9 cellular contexts compared by ENCODE assay signal in the genomic region with DNA sequence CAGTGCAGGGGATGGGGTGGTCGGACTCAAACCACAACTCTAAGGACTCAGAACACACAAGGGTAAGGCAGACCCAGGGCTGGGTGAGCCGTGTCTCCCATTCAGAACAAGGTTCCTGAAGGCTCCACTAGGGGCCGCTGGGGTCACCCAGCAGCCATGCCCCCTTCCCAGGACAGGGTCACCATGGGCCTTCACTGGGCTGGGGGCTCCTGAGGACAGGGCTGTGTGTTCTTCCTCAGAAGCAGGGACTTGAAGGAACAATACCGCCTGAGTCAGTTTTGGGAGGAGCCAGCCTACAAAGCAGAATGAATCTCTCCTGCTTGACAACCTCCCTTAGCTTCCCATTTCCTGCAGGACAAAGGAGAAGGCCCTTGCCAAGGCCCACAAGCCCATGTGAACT. TPM values are rescaled to one million over a fixed set of nuclear protein-coding genes. Genes with fewer than 3 reads are reported as not detected.
DNase-seq lines count a peak whose midpoint lies in the region; ATAC-seq and TF ChIP-seq lines count a peak whose summit lies in the region.
"Had no signal": no experiment of that assay in that cellular context is flagged by ENCODE, and none has a peak within 500 bp of the region (broad histone marks: within the 10 kb centered on the region; RNA-seq: fewer than 3 reads in every experiment).

No MANE protein-coding gene starts in this region.

- 33 to 42% methylated on average over 3 to 4 of the region's 4 CpGs for WGBS in endodermal cell (ENCODE audit: insufficient coverage in 1 of 2, insufficient read length in 1 of 2), 2 experiments
- 47 to 49% (median 49%) methylated on average over 4 of the region's 4 CpGs for WGBS in psoas muscle, 3 donors

- no peaks in the 10 kb centered on the region for H3K36me3 ChIP-seq in endodermal cell (ENCODE audit: control insufficient read depth, insufficient read depth, low read length)
- H3K36me3 ChIP-seq in psoas muscle (ENCODE audit: insufficient read depth in 1 of 2, low read depth in 1 of 2), result no peaks in the 10 kb centered on the region
- H3K36me3 ChIP-seq in naive thymus-derived CD4-positive, alpha-beta T cell (ENCODE audit: control insufficient read depth in 2 of 3, insufficient read depth in 3 of 3, low read length in 3 of 3), result no peaks in the 10 kb centered on the region

- TF ChIP-seq CTCF in NB4 (IDR thresholded peaks at IDR 0.05; ENCODE audit: low read depth, low read length), result peak; percentile 46
- peak; percentile 82 for TF ChIP-seq CTCF in endodermal cell (conservative IDR thresholded peaks at IDR 0.05)
- peak; percentile 11 for TF ChIP-seq CTCF in psoas muscle (IDR thresholded peaks at IDR 0.05)

- POLR2A ChIA-PET in naive thymus-derived CD4-positive, alpha-beta T cell (lab: Charles Lee), result interaction anchor here (0.6 kb wide), 1 partner anchor 42 kb away, joined by 3 read pairs; no protein-coding TSS in a partner anchor

- CTCF ChIA-PET in naive thymus-derived CD4-positive, alpha-beta T cell (lab: Charles Lee), result no interaction called here

- H3K9me3 Mint-ChIP-seq in endodermal cell, result no peaks in the 10 kb centered on the region
- peaks cover 0 to 2% (median 0%) of the 10 kb centered on the region in 11 donors for H3K9me3 Mint-ChIP-seq in naive thymus-derived CD4-positive, alpha-beta T cell

- DNase-seq in NCI-H2029 (lab: John Stamatoyannopoulos, UW) (peak; percentile 60), NCI-H2029 treated with DMSO at 0.1 percent for 48 hours (lab: John Stamatoyannopoulos, UW) (no peak), NB4 (ENCODE audit: low read depth) (peak; percentile 24), endodermal cell (peak; percentile 85), psoas muscle (no peak), globus pallidus (ENCODE audit: low spot score) (no peak)
- DNase-seq in naive thymus-derived CD4-positive, alpha-beta T cell, result no peak

- no peak overlapping the region for H3K4me3 Mint-ChIP-seq in endodermal cell
- H3K4me3 Mint-ChIP-seq in naive thymus-derived CD4-positive, alpha-beta T cell, result no peak overlapping the region

- no peaks in the 10 kb centered on the region for H3K9me3 ChIP-seq in endodermal cell (ENCODE audit: control insufficient read depth, low read length)
- H3K9me3 ChIP-seq in psoas muscle, result no peaks in the 10 kb centered on the region
- H3K9me3 ChIP-seq in naive thymus-derived CD4-positive, alpha-beta T cell (ENCODE audit: control insufficient read depth in 2 of 3, low read length in 3 of 3), result no peaks in the 10 kb centered on the region

- peaks cover 3% of the 10 kb centered on the region for H3K27me3 Mint-ChIP-seq in endodermal cell (ENCODE audit: insufficient read depth)
- peaks cover 2 to 16% (median 12%) of the 10 kb centered on the region in 5 donors for H3K27me3 Mint-ChIP-seq in naive thymus-derived CD4-positive, alpha-beta T cell

- H3K27ac Mint-ChIP-seq in endodermal cell, result no peak overlapping the region
- no peak overlapping the region for H3K27ac Mint-ChIP-seq in naive thymus-derived CD4-positive, alpha-beta T cell

- H3K27ac ChIP-seq in endodermal cell (ENCODE audit: low read depth, low read length) (no peak overlapping the region), psoas muscle (no peak overlapping the region)
- H3K27ac ChIP-seq in naive thymus-derived CD4-positive, alpha-beta T cell (ENCODE audit: low read depth, low read length), result no peak overlapping the region
- H3K27ac ChIP-seq: HL-60 had no signal

- H3K4me1 Mint-ChIP-seq in endodermal cell, result peaks cover 8% of the 10 kb centered on the region
- peaks cover 0 to 7% (median 4%) of the 10 kb centered on the region in 7 donors for H3K4me1 Mint-ChIP-seq in naive thymus-derived CD4-positive, alpha-beta T cell

- ATAC-seq in psoas muscle (no peak), HG03097 (IDR thresholded peaks at IDR 0.05; ENCODE audit: low FRiP score, unreplicated experiment) (no peak)
- ATAC-seq in naive thymus-derived CD4-positive, alpha-beta T cell, result no peak

- H3K36me3 Mint-ChIP-seq in endodermal cell (ENCODE audit: low read depth), result no peaks in the 10 kb centered on the region
- no peaks in the 10 kb centered on the region for H3K36me3 Mint-ChIP-seq in naive thymus-derived CD4-positive, alpha-beta T cell

- TF ChIP-seq POLR2A in NB4 (IDR thresholded peaks at IDR 0.05; ENCODE audit: extremely low read depth, insufficient read length), result no peak

- intact Hi-C loops in psoas muscle (cut with DNase I), result no loop called here
- intact Hi-C loops in naive thymus-derived CD4-positive, alpha-beta T cell (cut with micrococcal nuclease), result loop anchor here in 1 of 2 donors (1.0 kb wide), 1 partner anchor 200 kb away; no protein-coding TSS in a partner anchor

- H3K4me1 ChIP-seq in endodermal cell (ENCODE audit: control insufficient read depth, insufficient read depth, low read length) (no peaks in the 10 kb centered on the region), psoas muscle (peaks cover 8% of the 10 kb centered on the region)
- no peaks in the 10 kb centered on the region for H3K4me1 ChIP-seq in naive thymus-derived CD4-positive, alpha-beta T cell (ENCODE audit: control insufficient read depth in 2 of 2, insufficient read depth in 2 of 2, low read length in 2 of 2)

- H3K4me3 ChIP-seq in NB4 (ENCODE audit: low read depth, low read length) (no peak overlapping the region), endodermal cell (ENCODE audit: low read length) (no peak overlapping the region), psoas muscle (no peak overlapping the region)
- no peak overlapping the region for H3K4me3 ChIP-seq in naive thymus-derived CD4-positive, alpha-beta T cell (ENCODE audit: low read length)

- H3K27me3 ChIP-seq in endodermal cell (ENCODE audit: control insufficient read depth, insufficient read depth, low read length, poor library complexity, severe bottlenecking) (no peaks in the 10 kb centered on the region), psoas muscle (ENCODE audit: insufficient read depth in 3 of 3, low read length in 2 of 3) (peaks cover 0 to 4% (median 3%) of the 10 kb centered on the region in 3 donors)
- H3K27me3 ChIP-seq in naive thymus-derived CD4-positive, alpha-beta T cell (ENCODE audit: control insufficient read depth in 2 of 2, insufficient read depth in 2 of 2, low read length in 2 of 2), result no peaks in the 10 kb centered on the region

- no peak overlapping the region for H3K9ac ChIP-seq in endodermal cell (ENCODE audit: extremely low read depth, low read length, poor library complexity, severe bottlenecking)

RNA-seq across cellular contexts. Expression of gene RIMS3, which starts 15.4 kb away (rescaled TPM):
- total RNA-seq in endodermal cell, result 10 to 100 TPM in 1 of 2 donors, 1 to 10 TPM in 1; 8.0 to 12.0 TPM
- 27.7 TPM for polyA plus RNA-seq in endodermal cell (2013, experiment 1 of 2)
- polyA plus RNA-seq in endodermal cell (2013, experiment 2 of 2), result 24.1 TPM
- under 1 TPM; 0.15 to 0.42 (median 0.35) TPM for total RNA-seq in psoas muscle
- polyA plus RNA-seq in psoas muscle, result under 1 TPM; 0.07 to 0.31 (median 0.16) TPM
- total RNA-seq in naive thymus-derived CD4-positive, alpha-beta T cell, result 1 to 10 TPM; 1.1 to 2.8 (median 2.2) TPM
- polyA plus RNA-seq in naive thymus-derived CD4-positive, alpha-beta T cell, result 1 to 10 TPM; 2.2 to 4.3 TPM

RNA-seq across cellular contexts. Expression of gene NFYC, which starts 41.4 kb away (rescaled TPM):
- 10 to 100 TPM; 43.6 to 59.0 TPM for total RNA-seq in endodermal cell
- polyA plus RNA-seq in endodermal cell (2013, experiment 1 of 2), result 55.3 TPM
- 47.4 TPM for polyA plus RNA-seq in endodermal cell (2013, experiment 2 of 2)
- 10 to 100 TPM; 45.8 to 67.8 (median 61.1) TPM for total RNA-seq in psoas muscle
- polyA plus RNA-seq in psoas muscle, result 10 to 100 TPM; 52.0 to 69.0 (median 58.6) TPM
- total RNA-seq in naive thymus-derived CD4-positive, alpha-beta T cell, result 10 to 100 TPM; 44.2 to 88.5 (median 73.6) TPM
- polyA plus RNA-seq in naive thymus-derived CD4-positive, alpha-beta T cell, result 10 to 100 TPM; 36.2 to 63.4 TPM

Comparison
In these comparisons a context has a peak if more than half of its experiments do, and no peak if none do; other contexts are left out.
1. DNase-seq: peak in NCI-H2029 (single experiment), NB4 (single experiment) and endodermal cell (single experiment); none in NCI-H2029 treated with DMSO at 0.1 percent for 48 hours (single experiment), psoas muscle (0 of 2), globus pallidus (single experiment) and naive thymus-derived CD4-positive, alpha-beta T cell (0 of 9).
2. CTCF ChIP-seq: peak in every context shown above with its lines; median percentile 82 in endodermal cell; 46 in NB4; 11 in psoas muscle.